In genomic region chr9:35116539-35116897, GRCh38 we compare ENCODE assay signal across 7 cellular contexts. TPM values are rescaled to one million over a fixed set of nuclear protein-coding genes. Genes with fewer than 3 reads are reported as not detected.
DNase-seq lines count a peak whose midpoint lies in the region; ATAC-seq and TF ChIP-seq lines count a peak whose summit lies in the region.

No MANE protein-coding gene starts in this region.

- no peaks in the 10 kb centered on the region for H3K36me3 ChIP-seq in HEK293 (ENCODE audit: control insufficient read depth in 2 of 2, insufficient read depth in 1 of 2, low read length in 2 of 2)
- no peaks in the 10 kb centered on the region for H3K36me3 ChIP-seq in stomach

- 0 to 1% (median 0%) methylated on average over 7 to 12 of the region's 12 CpGs for WGBS in stomach, 5 donors

- peaks cover 41% of the 10 kb centered on the region for H3K4me1 Mint-ChIP-seq in activated CD8-positive, alpha-beta T cell treated with anti-CD3 and anti-CD28 coated beads, Interleukin-2, amount 10 ng/mL, durations not matched to agents 7 days and 5 days (ENCODE audit: low read depth)

- no peak for DNase-seq in activated CD8-positive, alpha-beta T cell treated with anti-CD3 and anti-CD28 coated beads, Interleukin-2, amount 10 ng/mL, durations not matched to agents 7 days and 5 days
- no peak for DNase-seq in stomach
- no peak for DNase-seq in DMS153 (lab: John Stamatoyannopoulos, UW)
- no peak for DNase-seq in HPDE6-E6E7 (ENCODE audit: extremely low spot score)

- TF ChIP-seq EP300 in stomach (IDR thresholded peaks at IDR 0.05), result no peak

- intact Hi-C loops in stomach (cut with DNase I; ENCODE audit: low total_unique reads), result loop anchor here (5.0 to 10.0 kb wide), 2 partner anchors 141 to 358 kb away; no protein-coding TSS in a partner anchor

- peak overlapping the region; percentile 95 for H3K4me3 Mint-ChIP-seq in activated CD8-positive, alpha-beta T cell treated with anti-CD3 and anti-CD28 coated beads, Interleukin-2, amount 10 ng/mL, durations not matched to agents 7 days and 5 days

- no peak for TF ChIP-seq CTCF in HEK293 (tag by site-specific recombination; IDR thresholded peaks at IDR 0.05)
- TF ChIP-seq CTCF in stomach (IDR thresholded peaks at IDR 0.05), result no peak

- peak overlapping the region; percentile 92 for H3K27ac Mint-ChIP-seq in activated CD8-positive, alpha-beta T cell treated with anti-CD3 and anti-CD28 coated beads, Interleukin-2, amount 10 ng/mL, durations not matched to agents 7 days and 5 days

- no peaks in the 10 kb centered on the region for H3K9me3 Mint-ChIP-seq in activated CD8-positive, alpha-beta T cell treated with anti-CD3 and anti-CD28 coated beads, Interleukin-2, amount 10 ng/mL, durations not matched to agents 7 days and 5 days (ENCODE audit: insufficient read depth)

- no peak for TF ChIP-seq POLR2A in stomach (IDR thresholded peaks at IDR 0.05)

- no peaks in the 10 kb centered on the region for H3K27me3 ChIP-seq in stomach

- peaks cover 6% of the 10 kb centered on the region for H3K36me3 Mint-ChIP-seq in activated CD8-positive, alpha-beta T cell treated with anti-CD3 and anti-CD28 coated beads, Interleukin-2, amount 10 ng/mL, durations not matched to agents 7 days and 5 days (ENCODE audit: low read depth)

- H3K27me3 Mint-ChIP-seq in activated CD8-positive, alpha-beta T cell treated with anti-CD3 and anti-CD28 coated beads, Interleukin-2, amount 10 ng/mL, durations not matched to agents 7 days and 5 days (ENCODE audit: low read depth), result no peaks in the 10 kb centered on the region

- H3K27ac ChIP-seq in HEK293 (ENCODE audit: extremely low read depth, low read depth, low read length), result 0 out of 2 replicates have a peak overlapping the region, but pooled peaks have one; percentile 18
- peak overlapping the region; percentile 87 to 95 (median 92) for H3K27ac ChIP-seq in stomach

- peak overlapping the region; percentile 48 for H3K4me3 ChIP-seq in HEK293 (ENCODE audit: low read depth, low read length)
- peak overlapping the region; percentile 51 for H3K4me3 ChIP-seq in iPS-11a (ENCODE audit: low read depth, low read length)
- H3K4me3 ChIP-seq in stomach, result peak overlapping the region; percentile 53 to 65 (median 60)

- ATAC-seq in activated CD8-positive, alpha-beta T cell treated with anti-CD3 and anti-CD28 coated beads, Interleukin-2, amount 10 ng/mL, durations not matched to agents 7 days and 5 days, result peak; percentile 1
- ATAC-seq in HG02610 (IDR thresholded peaks at IDR 0.05; ENCODE audit: unreplicated experiment), result no peak

- CTCF ChIA-PET in HEK293 (lab: Yijun Ruan, JAX), result interaction anchor here (0.6 to 6.8 kb wide), 16 partner anchors 10 to 557 kb away, joined by 3 to 58 read pairs (median 4); partner anchors contain the start of gene CA9
- CTCF ChIA-PET in activated CD8-positive, alpha-beta T cell treated with anti-CD3 and anti-CD28 coated beads, Interleukin-2, amount 10 ng/mL, durations not matched to agents 7 days and 5 days (lab: Charles Lee), result interaction anchor here (0.7 to 6.7 kb wide), 24 partner anchors 11 to 1103 kb away, joined by 3 to 77 read pairs (median 4); partner anchors contain the start of gene STOML2

- H3K9me3 ChIP-seq in HEK293 (ENCODE audit: control insufficient read depth, insufficient read depth, low read depth, low read length), result no peaks in the 10 kb centered on the region
- no peaks in the 10 kb centered on the region for H3K9me3 ChIP-seq in stomach

- H3K4me1 ChIP-seq in HEK293 (ENCODE audit: control insufficient read depth, insufficient read depth, low read length) (peaks cover 15% of the 10 kb centered on the region), stomach (peaks cover 36 to 54% (median 53%) of the 10 kb centered on the region in 4 donors)

- POLR2A ChIA-PET in HEK293 (lab: Yijun Ruan, JAX), result interaction anchor here (0.6 to 4.3 kb wide), 9 partner anchors 14 to 863 kb away, joined by 3 to 92 read pairs (median 4); partner anchors contain the start of genes CCDC107, PIGO, RMRP and STOML2
- POLR2A ChIA-PET in activated CD8-positive, alpha-beta T cell treated with anti-CD3 and anti-CD28 coated beads, Interleukin-2, amount 10 ng/mL, durations not matched to agents 7 days and 5 days (lab: Charles Lee), result interaction anchor here (0.7 to 1.7 kb wide), 4 partner anchors 18 to 616 kb away, joined by 3 to 5 read pairs (median 4); partner anchors contain the start of genes CREB3 and TLN1

TF ChIP-seq in HEK293, 187 proteins besides CTCF, POLR2A, EP300 and RAD21 (continues in another document):
- TF ChIP-seq PRDM10 (tag by site-specific recombination; IDR thresholded peaks at IDR 0.05) (0 out of 2 replicates have a peak, but pooled peaks have one; percentile 9), ZNF664 (tag by site-specific recombination; IDR thresholded peaks at IDR 0.05) (no peak), ZNF157 (tag by site-specific recombination; IDR thresholded peaks at IDR 0.05) (no peak), RBAK (tag by site-specific recombination; IDR thresholded peaks at IDR 0.05) (no peak), ZNF426 (tag by site-specific recombination; IDR thresholded peaks at IDR 0.05) (no peak), ZBTB17 (tag by site-specific recombination; IDR thresholded peaks at IDR 0.05) (peak; percentile 53), ZSCAN23 (tag by site-specific recombination; IDR thresholded peaks at IDR 0.05) (no peak)
- TF ChIP-seq, protein P1, sequence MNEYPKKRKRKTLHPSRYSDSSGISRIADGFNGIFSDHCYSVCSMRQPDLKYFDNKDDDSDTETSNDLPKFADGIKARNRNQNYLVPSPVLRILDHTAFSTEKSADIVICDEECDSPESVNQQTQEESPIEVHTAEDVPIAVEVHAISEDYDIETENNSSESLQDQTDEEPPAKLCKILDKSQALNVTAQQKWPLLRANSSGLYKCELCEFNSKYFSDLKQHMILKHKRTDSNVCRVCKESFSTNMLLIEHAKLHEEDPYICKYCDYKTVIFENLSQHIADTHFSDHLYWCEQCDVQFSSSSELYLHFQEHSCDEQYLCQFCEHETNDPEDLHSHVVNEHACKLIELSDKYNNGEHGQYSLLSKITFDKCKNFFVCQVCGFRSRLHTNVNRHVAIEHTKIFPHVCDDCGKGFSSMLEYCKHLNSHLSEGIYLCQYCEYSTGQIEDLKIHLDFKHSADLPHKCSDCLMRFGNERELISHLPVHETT (tag by site-specific recombination; IDR thresholded peaks at IDR 0.05), result no peak

RNA-seq across cellular contexts. Expression of gene ATOSB, which starts 0.9 kb away (rescaled TPM):
- total RNA-seq in activated CD8-positive, alpha-beta T cell treated with anti-CD3 and anti-CD28 coated beads, Interleukin-2, amount 10 ng/mL, durations not matched to agents 7 days and 5 days, result 10 to 100 TPM; 14.5 to 17.0 TPM
- total RNA-seq in stomach, result 10 to 100 TPM in 4 of 5 donors, 1 to 10 TPM in 1; 8.6 to 63.0 (median 24.9) TPM
- polyA plus RNA-seq in stomach, result 10 to 100 TPM; 10.3 to 13.7 (median 12.9) TPM

RNA-seq across cellular contexts. Expression of gene STOML2, which starts 13.6 kb away (rescaled TPM):
- total RNA-seq in activated CD8-positive, alpha-beta T cell treated with anti-CD3 and anti-CD28 coated beads, Interleukin-2, amount 10 ng/mL, durations not matched to agents 7 days and 5 days, result 100 to 1,000 TPM; 130 to 138 TPM
- 10 to 100 TPM; 19.3 to 80.8 (median 52.7) TPM for total RNA-seq in stomach
- 100 to 1,000 TPM in 1 of 3 donors, 10 to 100 TPM in 2; 93.7 to 126 (median 99.6) TPM for polyA plus RNA-seq in stomach

RNA-seq across cellular contexts. Expression of gene PIGO, which starts 20.1 kb away (rescaled TPM):
- 10 to 100 TPM; 22.6 to 23.0 TPM for total RNA-seq in activated CD8-positive, alpha-beta T cell treated with anti-CD3 and anti-CD28 coated beads, Interleukin-2, amount 10 ng/mL, durations not matched to agents 7 days and 5 days
- total RNA-seq in stomach, result 10 to 100 TPM; 12.9 to 26.2 (median 15.6) TPM
- polyA plus RNA-seq in stomach, result 10 to 100 TPM in 2 of 3 donors, 1 to 10 TPM in 1; 4.3 to 17.9 (median 14.3) TPM

RNA-seq across cellular contexts. Expression of gene FANCG, which starts 36.8 kb away (rescaled TPM):
- total RNA-seq in activated CD8-positive, alpha-beta T cell treated with anti-CD3 and anti-CD28 coated beads, Interleukin-2, amount 10 ng/mL, durations not matched to agents 7 days and 5 days, result 100 to 1,000 TPM; 125 to 136 TPM
- total RNA-seq in stomach, result 10 to 100 TPM in 3 of 5 donors, 1 to 10 TPM in 2; 1.3 to 30.9 (median 15.8) TPM
- polyA plus RNA-seq in stomach, result 10 to 100 TPM; 11.8 to 29.8 (median 17.1) TPM

RNA-seq across cellular contexts. Expression of gene VCP, which starts 44.1 kb away (rescaled TPM):
- 100 to 1,000 TPM; 214 to 217 TPM for total RNA-seq in activated CD8-positive, alpha-beta T cell treated with anti-CD3 and anti-CD28 coated beads, Interleukin-2, amount 10 ng/mL, durations not matched to agents 7 days and 5 days
- 100 to 1,000 TPM; 113 to 238 (median 146) TPM for total RNA-seq in stomach
- 10 to 100 TPM; 53.2 to 60.5 (median 53.5) TPM for polyA plus RNA-seq in stomach
